In genomic region chr6:6246539-6246938, GRCh38 we compare ENCODE assay signal across 13 cellular contexts.
DNase-seq lines count a peak whose midpoint lies in the region; ATAC-seq and TF ChIP-seq lines count a peak whose summit lies in the region.
"Had no signal": no experiment of that assay in that cellular context is flagged by ENCODE, and none has a peak within 500 bp of the region (broad histone marks: within the 10 kb centered on the region; RNA-seq: fewer than 3 reads in every experiment).

No MANE protein-coding gene starts in this region.

- H3K27me3 Mint-ChIP-seq in glutamatergic neuron (ENCODE audit: unreplicated experiment) = no peaks in the 10 kb centered on the region

- no peak for TF ChIP-seq POLR2A in erythroblast (IDR thresholded peaks at IDR 0.05; ENCODE audit: low read length)

- TF ChIP-seq CTCF in glutamatergic neuron (IDR thresholded peaks at IDR 0.05; ENCODE audit: partially characterized antibody, unreplicated experiment) = no peak

- H3K4me3 Mint-ChIP-seq in glutamatergic neuron (ENCODE audit: unreplicated experiment) = no peak overlapping the region

- DNase-seq in glutamatergic neuron (peak; percentile 13), erythroblast (lab: John Stamatoyannopoulos, UW) (no peak), HUDEP-2 (lab: John Stamatoyannopoulos, UW; ENCODE audit: unreplicated experiment in 76 of 76) (no peak), ecto neural progenitor cell (ENCODE audit: low spot score) (no peak)
- no peak for DNase-seq in stimulated activated naive CD4-positive, alpha-beta T cell treated with Interleukin-2 at 50 U/mL for 16 hours (lab: John Stamatoyannopoulos, UW)
- DNase-seq: body of pancreas; NCI-H1105; stimulated activated CD4-positive, alpha-beta T cell treated with anti-CD3 and anti-CD28 coated beads, Interleukin-15, amount 100 ng/mL, for 24 hours; stimulated activated naive CD4-positive, alpha-beta T cell had no signal

- H3K36me3 Mint-ChIP-seq in glutamatergic neuron (ENCODE audit: unreplicated experiment) = peaks cover 5% of the 10 kb centered on the region

- ATAC-seq in GM18873 (IDR thresholded peaks at IDR 0.05; ENCODE audit: low FRiP score, unreplicated experiment) (peak; percentile 86), GM21737 (IDR thresholded peaks at IDR 0.05; ENCODE audit: unreplicated experiment) (peak; percentile 60), HG03457 (IDR thresholded peaks at IDR 0.05; ENCODE audit: unreplicated experiment) (peak; percentile 60)
- ATAC-seq: body of pancreas, Panc1 had no signal

- no peaks in the 10 kb centered on the region for H3K9me3 Mint-ChIP-seq in glutamatergic neuron (ENCODE audit: unreplicated experiment)

- peaks cover 11% of the 10 kb centered on the region for H3K4me1 Mint-ChIP-seq in glutamatergic neuron (ENCODE audit: low read depth, unreplicated experiment)

- H3K27ac Mint-ChIP-seq in glutamatergic neuron (ENCODE audit: unreplicated experiment) = no peak overlapping the region
